Comparison of ENCODE assay signal across 1 cellular context in the genomic region with DNA sequence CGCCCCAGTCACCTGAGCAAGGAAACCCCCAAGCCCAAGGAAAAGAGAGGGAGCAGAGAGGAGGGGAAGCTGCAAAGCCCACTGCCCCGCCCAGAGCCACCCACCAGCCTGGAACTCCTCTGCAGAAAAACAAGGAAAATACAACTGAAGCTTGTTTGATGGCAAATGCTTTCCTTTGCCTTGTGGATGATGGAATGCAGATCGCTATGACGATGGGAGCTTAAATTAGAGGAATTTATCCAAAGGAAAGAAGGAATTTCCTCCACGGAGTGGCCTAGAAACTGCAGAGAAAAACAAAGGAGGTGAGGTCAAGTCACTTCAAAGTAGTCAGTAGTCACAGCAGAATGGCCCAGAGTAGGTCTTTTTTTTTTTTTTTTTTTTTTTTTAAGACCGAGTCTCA.
TF ChIP-seq lines count a peak whose summit lies in the region.

No MANE protein-coding gene starts in this region.

TF ChIP-seq in WTC11, 78 proteins besides CTCF, POLR2A, EP300 and RAD21:
- no peak for TF ChIP-seq RELA (CRISPR knock-in tag; IDR thresholded peaks at IDR 0.05; ENCODE audit: borderline replicate concordance)
- TF ChIP-seq PRDM15 (CRISPR knock-in tag; IDR thresholded peaks at IDR 0.05), result no peak
- no peak for TF ChIP-seq MAX (CRISPR knock-in tag; IDR thresholded peaks at IDR 0.05)
- TF ChIP-seq TEAD1 (CRISPR knock-in tag; IDR thresholded peaks at IDR 0.05), result no peak
- no peak for TF ChIP-seq NFATC4 (CRISPR knock-in tag; IDR thresholded peaks at IDR 0.05)
